In the genomic region with DNA sequence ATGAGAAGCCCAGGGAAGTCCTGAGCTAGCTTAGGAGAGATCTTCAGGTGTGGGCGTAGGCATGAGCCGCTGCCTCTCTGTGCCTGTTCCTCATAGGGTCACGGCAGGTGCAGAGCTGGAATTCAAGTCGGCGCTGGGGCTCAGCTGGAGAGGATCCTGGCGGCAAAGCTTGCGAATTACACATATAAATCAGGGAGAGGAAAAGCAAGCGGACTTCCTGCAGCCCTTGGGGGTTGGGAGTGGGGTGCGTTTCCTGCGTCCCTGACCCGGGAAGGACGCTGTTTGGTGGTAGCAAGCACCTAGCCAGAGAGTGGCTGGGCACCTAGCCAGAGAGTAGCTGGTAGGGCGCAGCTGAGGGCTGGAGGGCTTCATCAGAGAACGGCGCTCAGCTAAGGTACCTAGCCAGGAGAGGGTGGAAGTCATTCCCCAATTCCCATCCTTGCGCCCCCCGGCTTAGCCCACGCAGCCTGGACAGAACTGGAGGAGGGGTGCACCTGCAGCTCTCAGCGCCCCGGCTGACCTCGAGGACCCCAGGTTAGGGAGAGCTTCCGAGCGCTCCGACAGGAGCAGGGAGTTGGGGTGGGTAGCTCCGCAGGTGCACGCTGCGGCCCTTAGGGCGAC, we compare ENCODE assay signal across 8 cellular contexts. TPM values are rescaled to one million over a fixed set of nuclear protein-coding genes. Genes with fewer than 3 reads are reported as not detected.
A peak's percentile ranks its signal among the peaks of the same experiment; 100 is the strongest.
DNase-seq lines count a peak whose midpoint lies in the region; ATAC-seq, FAIRE-seq and TF ChIP-seq lines count a peak whose summit lies in the region.

No MANE protein-coding gene starts in this region.

- intact Hi-C loops in activated T-helper 1 cell treated with anti-CD3 and anti-CD28 coated beads, Interleukin-12 subunit alpha, Interleukin-12 subunit beta, Interleukin-2, Interleukin-4 antibody, amounts not matched to agents 30 ng/mL and 10 ng/mL and 1 ng/mL, durations not matched to agents 14 hours and 24 hours and 36 hours (cut with micrococcal nuclease), result loop anchor here (2.0 to 5.0 kb wide), 3 partner anchors 87 to 1306 kb away; a partner anchor contains a TSS

- no peaks in the 10 kb centered on the region for H3K36me3 Mint-ChIP-seq in activated T-helper 1 cell treated with anti-CD3 and anti-CD28 coated beads, Interleukin-12 subunit alpha, Interleukin-12 subunit beta, Interleukin-2, Interleukin-4 antibody, amounts not matched to agents 30 ng/mL and 10 ng/mL and 1 ng/mL, durations not matched to agents 14 hours and 24 hours and 36 hours (ENCODE audit: low read depth)
- H3K36me3 Mint-ChIP-seq in naive thymus-derived CD8-positive, alpha-beta T cell, result no peaks in the 10 kb centered on the region

- DNase-seq in EL, result peak; percentile 69
- peak; percentile 79 for DNase-seq in NCI-H2196 (lab: John Stamatoyannopoulos, UW; ENCODE audit: unreplicated experiment)
- no peak for DNase-seq in activated T-helper 1 cell treated with anti-CD3 and anti-CD28 coated beads, Interleukin-12 subunit alpha, Interleukin-12 subunit beta, Interleukin-2, Interleukin-4 antibody, amounts not matched to agents 30 ng/mL and 10 ng/mL and 1 ng/mL, durations not matched to agents 14 hours and 24 hours and 36 hours (ENCODE audit: low spot score)
- peak; percentile 23 for DNase-seq in fibroblast of the aortic adventitia (ENCODE audit: low read depth)
- peak in 7 of 10 donors; percentile 9 to 63 (median 13) for DNase-seq in naive thymus-derived CD8-positive, alpha-beta T cell
- DNase-seq in urothelium cell line (ENCODE audit: low spot score), result peak; percentile 37

- no peak overlapping the region for H3K27ac Mint-ChIP-seq in activated T-helper 1 cell treated with anti-CD3 and anti-CD28 coated beads, Interleukin-12 subunit alpha, Interleukin-12 subunit beta, Interleukin-2, Interleukin-4 antibody, amounts not matched to agents 30 ng/mL and 10 ng/mL and 1 ng/mL, durations not matched to agents 14 hours and 24 hours and 36 hours
- H3K27ac Mint-ChIP-seq in naive thymus-derived CD8-positive, alpha-beta T cell, result peak overlapping the region in 3 of 10 donors; percentile 1 to 61 (median 52)

- TF ChIP-seq CTCF in fibroblast of the aortic adventitia (IDR thresholded peaks at IDR 0.05; ENCODE audit: insufficient read depth, low read length), result peak; percentile 41

- peaks cover 45% of the 10 kb centered on the region for H3K27me3 Mint-ChIP-seq in activated T-helper 1 cell treated with anti-CD3 and anti-CD28 coated beads, Interleukin-12 subunit alpha, Interleukin-12 subunit beta, Interleukin-2, Interleukin-4 antibody, amounts not matched to agents 30 ng/mL and 10 ng/mL and 1 ng/mL, durations not matched to agents 14 hours and 24 hours and 36 hours (ENCODE audit: insufficient read depth)
- peaks cover 13 to 34% (median 33%) of the 10 kb centered on the region in 5 donors for H3K27me3 Mint-ChIP-seq in naive thymus-derived CD8-positive, alpha-beta T cell

- H3K4me3 Mint-ChIP-seq in activated T-helper 1 cell treated with anti-CD3 and anti-CD28 coated beads, Interleukin-12 subunit alpha, Interleukin-12 subunit beta, Interleukin-2, Interleukin-4 antibody, amounts not matched to agents 30 ng/mL and 10 ng/mL and 1 ng/mL, durations not matched to agents 14 hours and 24 hours and 36 hours, result peak overlapping the region; percentile 47
- peak overlapping the region; percentile 66 to 89 (median 86) for H3K4me3 Mint-ChIP-seq in naive thymus-derived CD8-positive, alpha-beta T cell

- POLR2A ChIA-PET in naive thymus-derived CD8-positive, alpha-beta T cell (lab: Charles Lee), result interaction anchor here (0.6 to 0.9 kb wide), 2 partner anchors 21 to 146 kb away, joined by 3 to 5 read pairs; no protein-coding TSS in a partner anchor

- peak overlapping the region; percentile 51 for H3K4me3 ChIP-seq in fibroblast of the aortic adventitia (ENCODE audit: low read depth, low read length)

- no peak for FAIRE-seq in urothelium cell line (lab: Jason Lieb, UNC)

- H3K4me1 Mint-ChIP-seq in activated T-helper 1 cell treated with anti-CD3 and anti-CD28 coated beads, Interleukin-12 subunit alpha, Interleukin-12 subunit beta, Interleukin-2, Interleukin-4 antibody, amounts not matched to agents 30 ng/mL and 10 ng/mL and 1 ng/mL, durations not matched to agents 14 hours and 24 hours and 36 hours (ENCODE audit: low read depth), result peaks cover 26% of the 10 kb centered on the region
- peaks cover 12 to 25% (median 24%) of the 10 kb centered on the region in 4 donors for H3K4me1 Mint-ChIP-seq in naive thymus-derived CD8-positive, alpha-beta T cell

- H3K9me3 Mint-ChIP-seq in activated T-helper 1 cell treated with anti-CD3 and anti-CD28 coated beads, Interleukin-12 subunit alpha, Interleukin-12 subunit beta, Interleukin-2, Interleukin-4 antibody, amounts not matched to agents 30 ng/mL and 10 ng/mL and 1 ng/mL, durations not matched to agents 14 hours and 24 hours and 36 hours, result no peaks in the 10 kb centered on the region
- no peaks in the 10 kb centered on the region for H3K9me3 Mint-ChIP-seq in naive thymus-derived CD8-positive, alpha-beta T cell

- ATAC-seq in HG02938 (IDR thresholded peaks at IDR 0.05; ENCODE audit: unreplicated experiment) (peak; percentile 6), HG03520 (IDR thresholded peaks at IDR 0.05; ENCODE audit: unreplicated experiment) (no peak)
- peak; percentile 13 to 15 for ATAC-seq in naive thymus-derived CD8-positive, alpha-beta T cell

RNA-seq across cellular contexts. Expression of a gene that starts 0.5 kb away (rescaled TPM):
- total RNA-seq in activated T-helper 1 cell treated with anti-CD3 and anti-CD28 coated beads, Interleukin-12 subunit alpha, Interleukin-12 subunit beta, Interleukin-2, Interleukin-4 antibody, amounts not matched to agents 30 ng/mL and 10 ng/mL and 1 ng/mL, durations not matched to agents 14 hours and 24 hours and 36 hours, result 0.21 and 0.22 TPM in 2 replicates
- total RNA-seq in fibroblast of the aortic adventitia (ENCODE audit: low replicate concordance), result 0.99 and 1.1 TPM in 2 replicates
- total RNA-seq in naive thymus-derived CD8-positive, alpha-beta T cell, result under 1 TPM; 0.05 to 0.14 TPM
- polyA plus RNA-seq in naive thymus-derived CD8-positive, alpha-beta T cell, result under 1 TPM in 1 of 3 donors, not detected in 2; 0.06 TPM
